ENCODE assay signal across 30 cellular contexts in genomic region chr16:28156031-28156680, GRCh38. TPM values are rescaled to one million over a fixed set of nuclear protein-coding genes. Genes with fewer than 3 reads are reported as not detected.
A peak's percentile ranks its signal among the peaks of the same experiment; 100 is the strongest.
DNase-seq lines count a peak whose midpoint lies in the region; ATAC-seq, FAIRE-seq and TF ChIP-seq lines count a peak whose summit lies in the region.
"Had no signal": no experiment of that assay in that cellular context is flagged by ENCODE, and none has a peak within 500 bp of the region (broad histone marks: within the 10 kb centered on the region; RNA-seq: fewer than 3 reads in every experiment).

No MANE protein-coding gene starts in this region.

- H3K9me3 Mint-ChIP-seq in activated naive CD4-positive, alpha-beta T cell treated with anti-CD3 and anti-CD28 coated beads, Interleukin-2, amount 10 ng/mL, durations not matched to agents 7 days and 5 days: no peaks in the 10 kb centered on the region
- H3K9me3 Mint-ChIP-seq in dendritic cell treated with granulocyte-macrophage colony-stimulating factor and Interleukin-4, amounts not matched to agents 40 ng/mL and 50 ng/mL, for 4 days: no peaks in the 10 kb centered on the region
- no peaks in the 10 kb centered on the region for H3K9me3 Mint-ChIP-seq in osteocyte (ENCODE audit: unreplicated experiment)
- H3K9me3 Mint-ChIP-seq: endodermal cell, GM23338, naive B cell had no signal

- H3K4me1 Mint-ChIP-seq in activated naive CD4-positive, alpha-beta T cell treated with anti-CD3 and anti-CD28 coated beads, Interleukin-2, amount 10 ng/mL, durations not matched to agents 7 days and 5 days: peaks cover 51% of the 10 kb centered on the region
- H3K4me1 Mint-ChIP-seq in dendritic cell treated with granulocyte-macrophage colony-stimulating factor and Interleukin-4, amounts not matched to agents 40 ng/mL and 50 ng/mL, for 4 days (ENCODE audit: low read depth): peaks cover 34% of the 10 kb centered on the region
- H3K4me1 Mint-ChIP-seq in osteocyte (ENCODE audit: unreplicated experiment): peaks cover 19% of the 10 kb centered on the region

- FAIRE-seq in GM12891 (lab: Jason Lieb, UNC): peak; percentile 5
- FAIRE-seq: GM12892, keratinocyte, RCC 7860 had no signal

- no peak overlapping the region for H3K4me3 Mint-ChIP-seq in activated naive CD4-positive, alpha-beta T cell treated with anti-CD3 and anti-CD28 coated beads, Interleukin-2, amount 10 ng/mL, durations not matched to agents 7 days and 5 days
- H3K4me3 Mint-ChIP-seq in dendritic cell treated with granulocyte-macrophage colony-stimulating factor and Interleukin-4, amounts not matched to agents 40 ng/mL and 50 ng/mL, for 4 days: no peak overlapping the region
- H3K4me3 Mint-ChIP-seq in osteocyte (ENCODE audit: unreplicated experiment): no peak overlapping the region
- H3K4me3 Mint-ChIP-seq: B cell, endodermal cell, GM23338 had no signal

- intact Hi-C loops in dendritic cell treated with granulocyte-macrophage colony-stimulating factor and Interleukin-4, amounts not matched to agents 40 ng/mL and 50 ng/mL, for 4 days (cut with micrococcal nuclease): no loop called here

- no peak for TF ChIP-seq CTCF in osteocyte (IDR thresholded peaks at IDR 0.05)

- H3K36me3 Mint-ChIP-seq in activated naive CD4-positive, alpha-beta T cell treated with anti-CD3 and anti-CD28 coated beads, Interleukin-2, amount 10 ng/mL, durations not matched to agents 7 days and 5 days: peaks cover 61% of the 10 kb centered on the region
- H3K36me3 Mint-ChIP-seq in dendritic cell treated with granulocyte-macrophage colony-stimulating factor and Interleukin-4, amounts not matched to agents 40 ng/mL and 50 ng/mL, for 4 days (ENCODE audit: low read depth): peaks cover 92% of the 10 kb centered on the region
- peaks cover 26% of the 10 kb centered on the region for H3K36me3 Mint-ChIP-seq in osteocyte (ENCODE audit: unreplicated experiment)

- ATAC-seq in HG03378 (IDR thresholded peaks at IDR 0.05; ENCODE audit: unreplicated experiment) (no peak), HG03097 (IDR thresholded peaks at IDR 0.05; ENCODE audit: low FRiP score, unreplicated experiment) (no peak), GM18907 (IDR thresholded peaks at IDR 0.05; ENCODE audit: unreplicated experiment) (no peak)
- ATAC-seq: esophagus mucosa, GM23338 had no signal

- TF ChIP-seq POLR2A in GM12891 (IDR thresholded peaks at IDR 0.05; ENCODE audit: low read depth, low read length): no peak

- DNase-seq in activated naive CD4-positive, alpha-beta T cell treated with anti-CD3 and anti-CD28 coated beads, Interleukin-2, amount 10 ng/mL, durations not matched to agents 7 days and 5 days: no peak
- no peak for DNase-seq in activated naive CD4-positive, alpha-beta T cell treated with anti-CD3 and anti-CD28 coated beads, Interleukin-2, amount 50 U/mL, for 16 hours
- DNase-seq in GM12891 (ENCODE audit: insufficient read length, low spot score): no peak
- DNase-seq in osteocyte (ENCODE audit: extremely low spot score, unreplicated experiment): no peak
- DNase-seq: ACHN; activated CD8-positive, alpha-beta memory T cell treated with anti-CD3 and anti-CD28 coated beads, Interleukin-2, amount 50 U/mL, for 48 hours; activated effector memory CD4-positive, alpha-beta T cell treated with Interleukin-2 at 50 U/mL for 16 hours; caudate nucleus; COR-L47; cortex of kidney; endodermal cell; head of caudate nucleus; midbrain; naive B cell; NCI-H748 treated with DMSO at 0.1 percent for 48 hours; ovary; SHP77 treated with DMSO at 0.1 percent for 48 hours; stimulated activated CD4-positive, alpha-beta T cell treated with anti-CD3 and anti-CD28 coated beads, Interleukin-4, amount 100 ng/mL, for 4 hours; T1000; WERI-Rb-1 had no signal

- CTCF ChIA-PET in activated naive CD4-positive, alpha-beta T cell treated with anti-CD3 and anti-CD28 coated beads, Interleukin-2, amount 10 ng/mL, durations not matched to agents 7 days and 5 days (lab: Charles Lee): no interaction called here

- H3K27me3 Mint-ChIP-seq in activated naive CD4-positive, alpha-beta T cell treated with anti-CD3 and anti-CD28 coated beads, Interleukin-2, amount 10 ng/mL, durations not matched to agents 7 days and 5 days: no peaks in the 10 kb centered on the region
- H3K27me3 Mint-ChIP-seq in dendritic cell treated with granulocyte-macrophage colony-stimulating factor and Interleukin-4, amounts not matched to agents 40 ng/mL and 50 ng/mL, for 4 days: no peaks in the 10 kb centered on the region
- H3K27me3 Mint-ChIP-seq in osteocyte (ENCODE audit: unreplicated experiment): no peaks in the 10 kb centered on the region
- H3K27me3 Mint-ChIP-seq: B cell, naive B cell had no signal

- H3K27ac Mint-ChIP-seq in activated naive CD4-positive, alpha-beta T cell treated with anti-CD3 and anti-CD28 coated beads, Interleukin-2, amount 10 ng/mL, durations not matched to agents 7 days and 5 days: peak overlapping the region; percentile 73
- H3K27ac Mint-ChIP-seq in dendritic cell treated with granulocyte-macrophage colony-stimulating factor and Interleukin-4, amounts not matched to agents 40 ng/mL and 50 ng/mL, for 4 days: peak overlapping the region; percentile 40
- H3K27ac Mint-ChIP-seq in osteocyte (ENCODE audit: unreplicated experiment): peak overlapping the region; percentile 31
- H3K27ac Mint-ChIP-seq: B cell, endodermal cell, GM23338 had no signal

TF ChIP-seq in GM12891, 5 proteins besides CTCF, POLR2A, EP300 and RAD21:
- TF ChIP-seq POU2F2 (IDR thresholded peaks at IDR 0.05; ENCODE audit: low read depth, low read length) (no peak), SPI1 (IDR thresholded peaks at IDR 0.05; ENCODE audit: low read depth, low read length) (no peak), POLR2AphosphoS5 (IDR thresholded peaks at IDR 0.05; ENCODE audit: low read depth, low read length) (no peak), TAF1 (IDR thresholded peaks at IDR 0.05; ENCODE audit: low read depth, low read length) (no peak), PAX5 (IDR thresholded peaks at IDR 0.05; ENCODE audit: insufficient read depth, low read length, severe bottlenecking) (no peak)

RNA-seq across cellular contexts. Expression of gene XPO6, which starts 55.6 kb away (rescaled TPM):
- 96.3 TPM for polyA plus RNA-seq in GM12891 (2012; ENCODE audit: low read depth, missing spikeins)
- 128 and 138 TPM in 2 replicates for total RNA-seq in osteocyte
